Comparison of ENCODE assay signal across 1 cellular context in genomic region chr10:132990684-132991545, GRCh38.
TF ChIP-seq lines count a peak whose summit lies in the region.

No MANE protein-coding gene starts in this region.

TF ChIP-seq in H1, 55 proteins besides CTCF, POLR2A, EP300 and RAD21 (continued from another document):
- TF ChIP-seq, protein P1, sequence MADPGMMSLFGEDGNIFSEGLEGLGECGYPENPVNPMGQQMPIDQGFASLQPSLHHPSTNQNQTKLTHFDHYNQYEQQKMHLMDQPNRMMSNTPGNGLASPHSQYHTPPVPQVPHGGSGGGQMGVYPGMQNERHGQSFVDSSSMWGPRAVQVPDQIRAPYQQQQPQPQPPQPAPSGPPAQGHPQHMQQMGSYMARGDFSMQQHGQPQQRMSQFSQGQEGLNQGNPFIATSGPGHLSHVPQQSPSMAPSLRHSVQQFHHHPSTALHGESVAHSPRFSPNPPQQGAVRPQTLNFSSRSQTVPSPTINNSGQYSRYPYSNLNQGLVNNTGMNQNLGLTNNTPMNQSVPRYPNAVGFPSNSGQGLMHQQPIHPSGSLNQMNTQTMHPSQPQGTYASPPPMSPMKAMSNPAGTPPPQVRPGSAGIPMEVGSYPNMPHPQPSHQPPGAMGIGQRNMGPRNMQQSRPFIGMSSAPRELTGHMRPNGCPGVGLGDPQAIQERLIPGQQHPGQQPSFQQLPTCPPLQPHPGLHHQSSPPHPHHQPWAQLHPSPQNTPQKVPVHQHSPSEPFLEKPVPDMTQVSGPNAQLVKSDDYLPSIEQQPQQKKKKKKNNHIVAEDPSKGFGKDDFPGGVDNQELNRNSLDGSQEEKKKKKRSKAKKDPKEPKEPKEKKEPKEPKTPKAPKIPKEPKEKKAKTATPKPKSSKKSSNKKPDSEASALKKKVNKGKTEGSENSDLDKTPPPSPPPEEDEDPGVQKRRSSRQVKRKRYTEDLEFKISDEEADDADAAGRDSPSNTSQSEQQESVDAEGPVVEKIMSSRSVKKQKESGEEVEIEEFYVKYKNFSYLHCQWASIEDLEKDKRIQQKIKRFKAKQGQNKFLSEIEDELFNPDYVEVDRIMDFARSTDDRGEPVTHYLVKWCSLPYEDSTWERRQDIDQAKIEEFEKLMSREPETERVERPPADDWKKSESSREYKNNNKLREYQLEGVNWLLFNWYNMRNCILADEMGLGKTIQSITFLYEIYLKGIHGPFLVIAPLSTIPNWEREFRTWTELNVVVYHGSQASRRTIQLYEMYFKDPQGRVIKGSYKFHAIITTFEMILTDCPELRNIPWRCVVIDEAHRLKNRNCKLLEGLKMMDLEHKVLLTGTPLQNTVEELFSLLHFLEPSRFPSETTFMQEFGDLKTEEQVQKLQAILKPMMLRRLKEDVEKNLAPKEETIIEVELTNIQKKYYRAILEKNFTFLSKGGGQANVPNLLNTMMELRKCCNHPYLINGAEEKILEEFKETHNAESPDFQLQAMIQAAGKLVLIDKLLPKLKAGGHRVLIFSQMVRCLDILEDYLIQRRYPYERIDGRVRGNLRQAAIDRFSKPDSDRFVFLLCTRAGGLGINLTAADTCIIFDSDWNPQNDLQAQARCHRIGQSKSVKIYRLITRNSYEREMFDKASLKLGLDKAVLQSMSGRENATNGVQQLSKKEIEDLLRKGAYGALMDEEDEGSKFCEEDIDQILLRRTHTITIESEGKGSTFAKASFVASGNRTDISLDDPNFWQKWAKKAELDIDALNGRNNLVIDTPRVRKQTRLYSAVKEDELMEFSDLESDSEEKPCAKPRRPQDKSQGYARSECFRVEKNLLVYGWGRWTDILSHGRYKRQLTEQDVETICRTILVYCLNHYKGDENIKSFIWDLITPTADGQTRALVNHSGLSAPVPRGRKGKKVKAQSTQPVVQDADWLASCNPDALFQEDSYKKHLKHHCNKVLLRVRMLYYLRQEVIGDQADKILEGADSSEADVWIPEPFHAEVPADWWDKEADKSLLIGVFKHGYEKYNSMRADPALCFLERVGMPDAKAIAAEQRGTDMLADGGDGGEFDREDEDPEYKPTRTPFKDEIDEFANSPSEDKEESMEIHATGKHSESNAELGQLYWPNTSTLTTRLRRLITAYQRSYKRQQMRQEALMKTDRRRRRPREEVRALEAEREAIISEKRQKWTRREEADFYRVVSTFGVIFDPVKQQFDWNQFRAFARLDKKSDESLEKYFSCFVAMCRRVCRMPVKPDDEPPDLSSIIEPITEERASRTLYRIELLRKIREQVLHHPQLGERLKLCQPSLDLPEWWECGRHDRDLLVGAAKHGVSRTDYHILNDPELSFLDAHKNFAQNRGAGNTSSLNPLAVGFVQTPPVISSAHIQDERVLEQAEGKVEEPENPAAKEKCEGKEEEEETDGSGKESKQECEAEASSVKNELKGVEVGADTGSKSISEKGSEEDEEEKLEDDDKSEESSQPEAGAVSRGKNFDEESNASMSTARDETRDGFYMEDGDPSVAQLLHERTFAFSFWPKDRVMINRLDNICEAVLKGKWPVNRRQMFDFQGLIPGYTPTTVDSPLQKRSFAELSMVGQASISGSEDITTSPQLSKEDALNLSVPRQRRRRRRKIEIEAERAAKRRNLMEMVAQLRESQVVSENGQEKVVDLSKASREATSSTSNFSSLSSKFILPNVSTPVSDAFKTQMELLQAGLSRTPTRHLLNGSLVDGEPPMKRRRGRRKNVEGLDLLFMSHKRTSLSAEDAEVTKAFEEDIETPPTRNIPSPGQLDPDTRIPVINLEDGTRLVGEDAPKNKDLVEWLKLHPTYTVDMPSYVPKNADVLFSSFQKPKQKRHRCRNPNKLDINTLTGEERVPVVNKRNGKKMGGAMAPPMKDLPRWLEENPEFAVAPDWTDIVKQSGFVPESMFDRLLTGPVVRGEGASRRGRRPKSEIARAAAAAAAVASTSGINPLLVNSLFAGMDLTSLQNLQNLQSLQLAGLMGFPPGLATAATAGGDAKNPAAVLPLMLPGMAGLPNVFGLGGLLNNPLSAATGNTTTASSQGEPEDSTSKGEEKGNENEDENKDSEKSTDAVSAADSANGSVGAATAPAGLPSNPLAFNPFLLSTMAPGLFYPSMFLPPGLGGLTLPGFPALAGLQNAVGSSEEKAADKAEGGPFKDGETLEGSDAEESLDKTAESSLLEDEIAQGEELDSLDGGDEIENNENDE (IDR thresholded peaks at IDR 0.05; ENCODE audit: insufficient replicate concordance, low read length), result no peak
- TF ChIP-seq NANOG (IDR thresholded peaks at IDR 0.05; ENCODE audit: insufficient read depth, low read depth, low read length, poor library complexity, severe bottlenecking) (no peak), BCL11A (IDR thresholded peaks at IDR 0.05; ENCODE audit: low read depth in 2 of 2, low read length in 2 of 2) (no peak), SP4 (IDR thresholded peaks at IDR 0.05; ENCODE audit: low read length) (no peak), SIRT6 (IDR thresholded peaks at IDR 0.05; ENCODE audit: low read length) (no peak), SIN3A (conservative IDR thresholded peaks at IDR 0.05 in 1 of 2, IDR thresholded peaks at IDR 0.05 in 1 of 2; ENCODE audit: low read depth in 1 of 2, low read length in 2 of 2) (no peak), EGR1 (IDR thresholded peaks at IDR 0.05; ENCODE audit: borderline replicate concordance, low read depth, low read length) (no peak), CREB1 (IDR thresholded peaks at IDR 0.05) (no peak), ASH2L (IDR thresholded peaks at IDR 0.05; ENCODE audit: low read length) (no peak), FOSL1 (IDR thresholded peaks at IDR 0.05; ENCODE audit: insufficient read depth, low read depth, low read length) (no peak), TEAD4 (IDR thresholded peaks at IDR 0.05; ENCODE audit: low read depth, low read length) (no peak)
